In genomic region chr2:142056784-142057183, GRCh38 we compare ENCODE assay signal across 33 cellular contexts.
"Had no signal": no experiment of that assay in that cellular context is flagged by ENCODE, and none has a peak within 500 bp of the region (broad histone marks: within the 10 kb centered on the region; RNA-seq: fewer than 3 reads in every experiment).

No MANE protein-coding gene starts in this region.

- H3K27me3 ChIP-seq: adrenal gland, ascending aorta, body of pancreas, brain microvascular endothelial cell, breast epithelium, cardiac muscle cell had no signal

- H3K9me3 ChIP-seq: adrenal gland, ascending aorta, body of pancreas, breast epithelium had no signal

- FAIRE-seq: astrocyte, bronchial epithelial cell, colon had no signal

- H3K36me3 ChIP-seq: adrenal gland, ascending aorta, brain microvascular endothelial cell, breast epithelium, cardiac muscle cell had no signal

- ATAC-seq: activated naive CD4-positive, alpha-beta T cell treated with anti-CD3 and anti-CD28 coated beads, Interleukin-2, amount 50 U/mL, for 72 hours; activated naive CD8-positive, alpha-beta T cell treated with anti-CD3 and anti-CD28 coated beads, Interleukin-2, amount 50 U/mL, for 24 hours; activated T-cell treated with anti-CD3 and anti-CD28 coated beads, Interleukin-2, amount 50 U/mL, for 4 hours; activated T-cell treated with anti-CD3 and anti-CD28 coated beads, Interleukin-2, amount 50 U/mL, for 72 hours; activated T-helper 17 cell treated with anti-CD3 and anti-CD28 coated beads, Interleukin-2, amount 50 U/mL, for 72 hours; body of pancreas had no signal

- DNase-seq: activated effector memory CD4-positive, alpha-beta T cell treated with anti-CD3 and anti-CD28 coated beads, Interleukin-2, amount 50 U/mL, for 16 hours; activated effector memory CD4-positive, alpha-beta T cell treated with Interleukin-2 at 50 U/mL for 16 hours; activated gamma-delta T cell; activated gamma-delta T cell treated with Interleukin-2 at 50 U/mL for 16 hours; activated naive CD4-positive, alpha-beta T cell; activated naive CD4-positive, alpha-beta T cell treated with anti-CD3 and anti-CD28 coated beads for 36 hours; activated naive CD4-positive, alpha-beta T cell treated with anti-CD3 and anti-CD28 coated beads, Interleukin-2, amount 10 ng/mL, durations not matched to agents 7 days and 5 days; activated naive CD4-positive, alpha-beta T cell treated with anti-CD3 and anti-CD28 coated beads, Interleukin-2, amount 50 U/mL, for 16 hours; activated naive CD4-positive, alpha-beta T cell treated with Interleukin-2 at 50 U/mL for 16 hours; activated naive CD8-positive, alpha-beta T cell treated with anti-CD3 and anti-CD28 coated beads for 36 hours; activated naive CD8-positive, alpha-beta T cell treated with anti-CD3 and anti-CD28 coated beads, Interleukin-2, amount 10 ng/mL, durations not matched to agents 7 days and 5 days; activated naive CD8-positive, alpha-beta T cell treated with anti-CD3 and anti-CD28 coated beads, Interleukin-2, amount 50 U/mL, for 24 hours; activated T-cell treated with anti-CD3 and anti-CD28 coated beads, Interleukin-2, amount 50 U/mL, for 4 hours; activated T-cell treated with anti-CD3 and anti-CD28 coated beads, Interleukin-2, amount 50 U/mL, for 48 hours; activated T-cell treated with anti-CD3 and anti-CD28 coated beads, Interleukin-2, amount 50 U/mL, for 72 hours; adrenal gland; amniotic stem cell; amygdala; anterior cingulate cortex; aorta; body of pancreas; brain microvascular endothelial cell; caudate nucleus; central memory CD4-positive, alpha-beta T cell; cerebellar nuclear complex had no signal

- H3K4me3 ChIP-seq: adrenal gland, ascending aorta, body of pancreas, breast epithelium, cardiac muscle cell had no signal

- H3K27ac ChIP-seq: adrenal gland, ascending aorta, body of pancreas, brain microvascular endothelial cell, breast epithelium, cardiac muscle cell had no signal

- H3K4me1 ChIP-seq: adrenal gland, ascending aorta, body of pancreas, breast epithelium had no signal
